ENCODE assay signal across 8 cellular contexts in genomic region chr1:205749826-205750682, GRCh38. TPM values are rescaled to one million over a fixed set of nuclear protein-coding genes. Genes with fewer than 3 reads are reported as not detected.
DNase-seq lines count a peak whose midpoint lies in the region; ATAC-seq and TF ChIP-seq lines count a peak whose summit lies in the region.

A gene with protein sequence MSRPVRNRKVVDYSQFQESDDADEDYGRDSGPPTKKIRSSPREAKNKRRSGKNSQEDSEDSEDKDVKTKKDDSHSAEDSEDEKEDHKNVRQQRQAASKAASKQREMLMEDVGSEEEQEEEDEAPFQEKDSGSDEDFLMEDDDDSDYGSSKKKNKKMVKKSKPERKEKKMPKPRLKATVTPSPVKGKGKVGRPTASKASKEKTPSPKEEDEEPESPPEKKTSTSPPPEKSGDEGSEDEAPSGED (minus strand): TSS chr1:205750182. CDS start chr1:205749973, 209 bp downstream.

- peak within 1 kb of the TSS; percentile 92 for H3K4me2 ChIP-seq in BLaER1

- H4K20me1 ChIP-seq in BLaER1 = peaks cover 44% of the 10 kb centered on the region

- DNase-seq in NCI-H69 (lab: John Stamatoyannopoulos, UW) (peak; percentile 100), coronary artery (ENCODE audit: low spot score) (peak; percentile 99), left colon (peak; percentile 98 to 99)
- peak; percentile 98 for DNase-seq in activated CD4-positive, alpha-beta T cell treated with anti-CD3 and anti-CD28 coated beads, Interleukin-2, amount 10 ng/mL, durations not matched to agents 7 days and 5 days
- DNase-seq in stimulated activated CD4-positive, alpha-beta T cell treated with anti-CD3 and anti-CD28 coated beads, Interleukin-1b, Interleukin-23, amount 100 ng/mL, for 48 hours = peak; percentile 98

- peaks cover 26% of the 10 kb centered on the region for H3K36me3 Mint-ChIP-seq in activated CD4-positive, alpha-beta T cell treated with anti-CD3 and anti-CD28 coated beads, Interleukin-2, amount 10 ng/mL, durations not matched to agents 7 days and 5 days (ENCODE audit: low read depth)

- peaks cover 32% of the 10 kb centered on the region for H3K4me1 ChIP-seq in BLaER1

- H3K27me3 Mint-ChIP-seq in activated CD4-positive, alpha-beta T cell treated with anti-CD3 and anti-CD28 coated beads, Interleukin-2, amount 10 ng/mL, durations not matched to agents 7 days and 5 days = no peaks in the 10 kb centered on the region

- H3K9me3 Mint-ChIP-seq in activated CD4-positive, alpha-beta T cell treated with anti-CD3 and anti-CD28 coated beads, Interleukin-2, amount 10 ng/mL, durations not matched to agents 7 days and 5 days = no peaks in the 10 kb centered on the region

- H3K9ac ChIP-seq in BLaER1 = peak within 1 kb of the TSS; percentile 97

- ATAC-seq in GM19328 (IDR thresholded peaks at IDR 0.05; ENCODE audit: unreplicated experiment) = peak; percentile 70
- ATAC-seq in HG03520 (IDR thresholded peaks at IDR 0.05; ENCODE audit: unreplicated experiment) = peak; percentile 74
- ATAC-seq in left colon = peak; percentile 73

- peak within 1 kb of the TSS; percentile 98 for H3K27ac Mint-ChIP-seq in activated CD4-positive, alpha-beta T cell treated with anti-CD3 and anti-CD28 coated beads, Interleukin-2, amount 10 ng/mL, durations not matched to agents 7 days and 5 days

- POLR2A ChIA-PET in activated CD4-positive, alpha-beta T cell treated with anti-CD3 and anti-CD28 coated beads, Interleukin-2, amount 10 ng/mL, durations not matched to agents 7 days and 5 days (lab: Charles Lee) = interaction anchor here (1.0 kb wide), 1 partner anchor 24 kb away, joined by 5 read pairs; no protein-coding TSS in a partner anchor

- peaks cover 19% of the 10 kb centered on the region; the same call in 1 of the 2 replicates for H3K36me3 ChIP-seq in BLaER1

- H3K9me3 ChIP-seq in BLaER1 = no peaks in the 10 kb centered on the region

- H3K27ac ChIP-seq in BLaER1 (peak within 1 kb of the TSS; percentile 98), coronary artery (peak within 1 kb of the TSS; percentile 99 to 100)

- H3K4me3 ChIP-seq in BLaER1 (peak within 1 kb of the TSS; percentile 85), coronary artery (peak within 1 kb of the TSS; percentile 92)

- peak within 1 kb of the TSS; percentile 92 for H3K4me3 Mint-ChIP-seq in activated CD4-positive, alpha-beta T cell treated with anti-CD3 and anti-CD28 coated beads, Interleukin-2, amount 10 ng/mL, durations not matched to agents 7 days and 5 days

- TF ChIP-seq CTCF in coronary artery (IDR thresholded peaks at IDR 0.05) = no peak

- peaks cover 38% of the 10 kb centered on the region for H3K4me1 Mint-ChIP-seq in activated CD4-positive, alpha-beta T cell treated with anti-CD3 and anti-CD28 coated beads, Interleukin-2, amount 10 ng/mL, durations not matched to agents 7 days and 5 days

- no peaks in the 10 kb centered on the region for H3K27me3 ChIP-seq in BLaER1

- CTCF ChIA-PET in activated CD4-positive, alpha-beta T cell treated with anti-CD3 and anti-CD28 coated beads, Interleukin-2, amount 10 ng/mL, durations not matched to agents 7 days and 5 days (lab: Charles Lee) = interaction anchor here (1.7 kb wide), 1 partner anchor 11 kb away, joined by 5 read pairs; no protein-coding TSS in a partner anchor

- intact Hi-C loops in left colon (cut with DNase I, micrococcal nuclease) = no loop called here

RNA-seq across cellular contexts. Expression of the gene that starts here (rescaled TPM):
- 100 to 1,000 TPM; 218 TPM for total RNA-seq in activated CD4-positive, alpha-beta T cell treated with anti-CD3 and anti-CD28 coated beads, Interleukin-2, amount 10 ng/mL, durations not matched to agents 7 days and 5 days
- total RNA-seq in left colon = 10 to 100 TPM; 74.6 to 78.1 TPM

Comparison
In these comparisons a context has a peak if more than half of its experiments do, and no peak if none do; other contexts are left out.
1. Peak in every context shown above with its lines: DNase-seq, ATAC-seq, H3K4me3 ChIP-seq and H3K27ac ChIP-seq.